In genomic region chr11:575996-576756, GRCh38 we compare ENCODE assay signal across 8 cellular contexts. TPM values are rescaled to one million over a fixed set of nuclear protein-coding genes. Genes with fewer than 3 reads are reported as not detected.
DNase-seq lines count a peak whose midpoint lies in the region; ATAC-seq and TF ChIP-seq lines count a peak whose summit lies in the region.

Gene PHRF1 (plus strand): TSS chr11:576470. CDS start chr11:581513, 5,043 bp downstream.

- H3K79me2 ChIP-seq in SK-N-SH (ENCODE audit: insufficient read depth), result peaks cover 49% of the 10 kb centered on the region

- peak within 1 kb of the TSS; percentile 89 for H3K9ac ChIP-seq in SK-N-SH

- H3K9me3 ChIP-seq in SK-N-SH (no peaks in the 10 kb centered on the region), suprapubic skin (no peaks in the 10 kb centered on the region)

- POLR2A ChIA-PET in SK-N-SH (lab: Yijun Ruan, JAX), result interaction anchor here (0.7 to 1.8 kb wide), 6 partner anchors 10 to 70 kb away, joined by 3 to 14 read pairs (median 3); no protein-coding TSS in a partner anchor

- no peaks in the 10 kb centered on the region for H3F3A ChIP-seq in SK-N-SH (replicated peaks; ENCODE audit: insufficient read depth)

- no peaks in the 10 kb centered on the region for H3K36me3 ChIP-seq in SK-N-SH (replicated peaks in 1 of 2; ENCODE audit: control insufficient read depth in 1 of 2, insufficient read depth in 2 of 2, low read length in 1 of 2)
- H3K36me3 ChIP-seq in suprapubic skin, result no peaks in the 10 kb centered on the region

- WGBS in SK-N-SH (ENCODE audit: low lambda C conversion rate), result 1% methylated on average over 32 of the region's 97 CpGs
- no CpG with 5 or more reads among the region's 97 CpGs for WGBS in suprapubic skin

- CTCF ChIA-PET in SK-N-SH (lab: Yijun Ruan, JAX), result interaction anchor here (0.6 to 1.5 kb wide), 5 partner anchors 10 to 151 kb away, joined by 3 to 5 read pairs (median 3); no protein-coding TSS in a partner anchor

- TF ChIP-seq EP300 in SK-N-SH (IDR thresholded peaks at IDR 0.05; ENCODE audit: borderline replicate concordance in 1 of 2, low read depth in 1 of 2, low read length in 1 of 2), result peak in 1 of 2 experiments; percentile 49; a peak in 1 of 4 replicates
- no peak for TF ChIP-seq EP300 in suprapubic skin (IDR thresholded peaks at IDR 0.05)

- peak; percentile 48 to 69 for TF ChIP-seq POLR2A in suprapubic skin (IDR thresholded peaks at IDR 0.05)

- H4K20me1 ChIP-seq in SK-N-SH (ENCODE audit: insufficient read depth), result peaks cover 45% of the 10 kb centered on the region

- DNase-seq in NCI-H1092 (lab: John Stamatoyannopoulos, UW) (peak; percentile 89), SK-N-SH (peak; percentile 100), globus pallidus (ENCODE audit: low spot score) (peak; percentile 96), occipital lobe (lab: John Stamatoyannopoulos, UW) (peak; percentile 93), suprapubic skin (ENCODE audit: low spot score in 2 of 2) (peak; percentile 98 to 99)
- DNase-seq in activated naive CD4-positive, alpha-beta T cell treated with anti-CD3 and anti-CD28 coated beads, Interleukin-2, amount 50 U/mL, for 16 hours, result peak; percentile 95

- H3K4me3 ChIP-seq in GM08714 (ENCODE audit: low read length), result peak within 1 kb of the TSS; percentile 91
- H3K4me3 ChIP-seq in SK-N-SH (ENCODE audit: low read depth in 2 of 2, low read length in 1 of 2), result peak within 1 kb of the TSS; percentile 93 to 98
- peak within 1 kb of the TSS; percentile 95 for H3K4me3 ChIP-seq in suprapubic skin

- H2AFZ ChIP-seq in SK-N-SH (ENCODE audit: low read depth), result peak within 1 kb of the TSS; percentile 93

- TF ChIP-seq CTCF in SK-N-SH (IDR thresholded peaks at IDR 0.05), result no peak
- TF ChIP-seq CTCF in suprapubic skin (IDR thresholded peaks at IDR 0.05), result no peak

- peak; percentile 80 for ATAC-seq in HG02588 (IDR thresholded peaks at IDR 0.05; ENCODE audit: unreplicated experiment)

- no peaks in the 10 kb centered on the region for H3K9me2 ChIP-seq in SK-N-SH

- H3K27ac ChIP-seq in SK-N-SH (ENCODE audit: low read depth in 2 of 2, low read length in 1 of 2) (peak within 1 kb of the TSS; percentile 77 to 98), suprapubic skin (peak within 1 kb of the TSS; percentile 97)

- H3K4me2 ChIP-seq in SK-N-SH, result peak within 1 kb of the TSS; percentile 97

- H3K4me1 ChIP-seq in SK-N-SH (ENCODE audit: control insufficient read depth in 1 of 2, insufficient read depth in 2 of 2, low read depth in 1 of 2, low read length in 1 of 2), result peaks cover 4 to 29% of the 10 kb centered on the region in 2 experiments; a peak in 3 of 4 replicates
- H3K4me1 ChIP-seq in suprapubic skin, result peaks cover 61% of the 10 kb centered on the region

- no peaks in the 10 kb centered on the region for H3K27me3 ChIP-seq in SK-N-SH (ENCODE audit: insufficient read depth)
- H3K27me3 ChIP-seq in suprapubic skin, result no peaks in the 10 kb centered on the region

- no peak for TF ChIP-seq RAD21 in SK-N-SH (IDR thresholded peaks at IDR 0.05; ENCODE audit: low read length)

TF ChIP-seq in SK-N-SH, 30 proteins besides CTCF, POLR2A, EP300 and RAD21 (continues in another document):
- TF ChIP-seq GATA2 (CRISPR knock-in tag; IDR thresholded peaks at IDR 0.05) (no peak), MEF2A (IDR thresholded peaks at IDR 0.05; ENCODE audit: borderline replicate concordance, low read depth) (no peak), FOXM1 (IDR thresholded peaks at IDR 0.05; ENCODE audit: low read depth) (no peak), PBX3 (IDR thresholded peaks at IDR 0.05) (0 out of 2 replicates have a peak, but pooled peaks have one; percentile 3), USF2 (IDR thresholded peaks at IDR 0.05; ENCODE audit: borderline replicate concordance, low read depth, low read length) (no peak), NRF1 (IDR thresholded peaks at IDR 0.05; ENCODE audit: low read depth, low read length) (no peak), ZBTB33 (IDR thresholded peaks at IDR 0.05; ENCODE audit: borderline replicate concordance, low read depth) (no peak), POLR2AphosphoS5 (IDR thresholded peaks at IDR 0.05; ENCODE audit: low read depth, low read length) (peak; percentile 72; the same call in 1 of the 2 replicates), USF1 (IDR thresholded peaks at IDR 0.05; ENCODE audit: borderline replicate concordance, low read depth) (no peak), YY1 (IDR thresholded peaks at IDR 0.05; ENCODE audit: low read depth) (no peak), TAF1 (IDR thresholded peaks at IDR 0.05; ENCODE audit: borderline replicate concordance, low read depth, low read length) (peak; percentile 97), RXRA (IDR thresholded peaks at IDR 0.05; ENCODE audit: borderline replicate concordance, low read depth) (no peak), GABPA (IDR thresholded peaks at IDR 0.05; ENCODE audit: low read depth) (peak; percentile 90), JUND (IDR thresholded peaks at IDR 0.05) (no peak), REST (IDR thresholded peaks at IDR 0.05; ENCODE audit: low read depth, low read length) (0 out of 2 replicates have a peak, but pooled peaks have one; percentile 41), TEAD4 (IDR thresholded peaks at IDR 0.05; ENCODE audit: borderline replicate concordance, insufficient read depth) (no peak), SIN3A (IDR thresholded peaks at IDR 0.05; ENCODE audit: borderline replicate concordance, low read depth, low read length) (peak; percentile 48; the same call in 1 of the 2 replicates), MXI1 (IDR thresholded peaks at IDR 0.05; ENCODE audit: low read depth, low read length) (peak; percentile 31; the same call in 1 of the 2 replicates)

RNA-seq across cellular contexts. Expression of gene PHRF1, which starts in this region (rescaled TPM):
- 18.8 and 22.7 TPM in 2 replicates for polyA plus RNA-seq in SK-N-SH (2012; rRNA removed)
- polyA plus RNA-seq in SK-N-SH (2012; cell fraction: cytosol; rRNA removed), result 9.2 and 13.1 TPM in 2 replicates
- 42.5 and 52.9 TPM in 2 replicates for polyA plus RNA-seq in SK-N-SH (2012; cell fraction: nucleus; rRNA removed)
- 27.3 TPM for total RNA-seq in occipital lobe
- 10 to 100 TPM; 27.9 to 55.6 (median 42.0) TPM for total RNA-seq in suprapubic skin

Comparison
In these comparisons a context has a peak if more than half of its experiments do, and no peak if none do; other contexts are left out.
1. Peak in every context shown above with its lines: DNase-seq, ATAC-seq, H3K4me3 ChIP-seq and H3K27ac ChIP-seq.